Comparison of ENCODE assay signal across 19 cellular contexts in the genomic region with DNA sequence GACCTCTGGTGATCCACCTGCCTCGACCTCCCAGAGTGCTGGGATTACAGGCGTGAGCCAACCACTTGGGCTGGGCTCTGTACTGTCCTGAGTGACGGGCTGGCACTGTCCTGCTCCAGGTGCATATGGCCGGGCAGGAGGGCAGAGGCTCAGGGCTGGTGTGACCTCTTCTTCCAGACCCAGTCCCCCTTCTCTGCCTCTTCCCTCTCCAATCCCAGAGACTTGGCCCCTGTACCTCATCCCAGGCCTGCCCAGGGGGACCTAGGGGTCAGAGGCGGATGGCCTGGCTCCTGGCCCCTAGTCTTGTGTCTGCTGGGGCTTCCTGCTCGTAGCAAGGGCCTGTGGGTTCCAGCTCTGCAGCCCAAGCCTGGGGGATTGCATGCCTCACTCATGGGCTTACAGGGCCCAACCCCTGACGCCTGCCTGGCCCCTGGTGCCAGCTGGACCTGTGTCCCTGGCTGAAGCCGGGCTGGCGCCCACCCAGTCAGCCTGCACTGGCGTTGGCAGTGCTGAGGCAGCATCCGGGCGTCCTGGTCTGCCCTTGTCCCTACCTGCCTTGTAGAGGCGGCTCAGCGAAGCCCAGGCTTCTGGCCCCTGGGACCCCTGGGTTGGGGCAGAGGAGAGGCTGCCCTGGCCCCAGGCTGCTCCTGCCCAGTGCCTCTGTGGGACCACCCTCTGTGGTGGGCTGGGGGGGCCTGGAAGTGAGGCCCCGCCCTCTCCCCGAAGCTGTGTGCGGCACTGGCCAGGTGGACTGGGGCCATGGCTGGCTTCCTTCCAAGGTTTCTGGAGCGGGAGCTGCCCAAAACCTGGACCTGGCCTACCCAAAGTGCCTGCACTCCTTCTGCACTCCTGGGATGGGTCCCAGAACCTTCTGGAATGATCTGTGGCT. TPM values are rescaled to one million over a fixed set of nuclear protein-coding genes. Genes with fewer than 3 reads are reported as not detected.
DNase-seq lines count a peak whose midpoint lies in the region; TF ChIP-seq lines count a peak whose summit lies in the region.
"Had no signal": no experiment of that assay in that cellular context is flagged by ENCODE, and none has a peak within 500 bp of the region (broad histone marks: within the 10 kb centered on the region; RNA-seq: fewer than 3 reads in every experiment).

No MANE protein-coding gene starts in this region.

- no peak for TF ChIP-seq EP300 in transverse colon (IDR thresholded peaks at IDR 0.05; ENCODE audit: low read depth)

- H3K4me3 ChIP-seq in LNCaP clone FGC (ENCODE audit: low read depth, low read length) (no peak overlapping the region), left ventricle myocardium inferior (no peak overlapping the region), transverse colon (no peak overlapping the region)
- H3K4me3 ChIP-seq: ascending aorta had no signal

- TF ChIP-seq CTCF in CD14-positive monocyte (IDR thresholded peaks at IDR 0.05) (no peak), LNCaP clone FGC (IDR thresholded peaks at IDR 0.05; ENCODE audit: control insufficient read depth, extremely low read depth, insufficient read depth) (no peak), left ventricle myocardium inferior (IDR thresholded peaks at IDR 0.05; ENCODE audit: borderline replicate concordance) (no peak), transverse colon (IDR thresholded peaks at IDR 0.05) (no peak)

- H3K4me1 ChIP-seq in left ventricle myocardium inferior (peaks cover 33% of the 10 kb centered on the region), transverse colon (peaks cover 0 to 9% (median 7%) of the 10 kb centered on the region in 4 donors)

- H3K27me3 ChIP-seq in left ventricle myocardium inferior (ENCODE audit: low read depth) (no peaks in the 10 kb centered on the region), transverse colon (no peaks in the 10 kb centered on the region)
- H3K27me3 ChIP-seq: ascending aorta had no signal

- H3K27ac ChIP-seq in left ventricle myocardium inferior (replicated peaks) (peak overlapping the region; percentile 74), transverse colon (no peak overlapping the region)
- H3K27ac ChIP-seq: ascending aorta, epithelial cell of prostate had no signal

- H3K36me3 Mint-ChIP-seq in CD14-positive monocyte = peaks cover 7 to 29% of the 10 kb centered on the region in 2 donors

- 89% methylated on average over 8 of the region's 18 CpGs; no CpG with 5 or more reads in 1 of the 2 donors for WGBS in transverse colon (ENCODE audit: low coverage in 1 of 2), 2 donors

- TF ChIP-seq POLR2A in transverse colon (IDR thresholded peaks at IDR 0.05) = no peak

- intact Hi-C loops in CD14-positive monocyte (cut with micrococcal nuclease) (no loop called here), left ventricle myocardium inferior (cut with micrococcal nuclease) (no loop called here), posterior vena cava (cut with DNase I) (no loop called here), transverse colon (cut with DNase I; ENCODE audit: low total_unique reads) (no loop called here)

- H3K27ac Mint-ChIP-seq in CD14-positive monocyte = no peak overlapping the region

- H3K36me3 ChIP-seq in left ventricle myocardium inferior (peaks cover 9% of the 10 kb centered on the region), transverse colon (no peaks in the 10 kb centered on the region)

- H3K4me1 Mint-ChIP-seq in CD14-positive monocyte = peaks cover 3% of the 10 kb centered on the region

- H3K9me3 Mint-ChIP-seq in CD14-positive monocyte = peaks cover 0 to 3% (median 0%) of the 10 kb centered on the region in 7 donors
- H3K9me3 Mint-ChIP-seq: naive thymus-derived CD8-positive, alpha-beta T cell had no signal

- peaks cover 1 to 6% (median 2%) of the 10 kb centered on the region in 3 donors for H3K27me3 Mint-ChIP-seq in CD14-positive monocyte (ENCODE audit: low read depth in 3 of 3)

- no peak overlapping the region for H3K4me3 Mint-ChIP-seq in CD14-positive monocyte

- in situ Hi-C loops in transverse colon (cut with MboI; ENCODE audit: low pct_ligation_motif_present in 1 of 4, low pct_unique_long_range_greater_than_20kb in 1 of 4, low sequenced_read_pairs in 3 of 4) = no loop called here

- DNase-seq in CD14-positive monocyte (ENCODE audit: low spot score) (peak; percentile 26), LNCaP clone FGC (ENCODE audit: low read depth) (peak; percentile 44), left ventricle myocardium inferior (peak; percentile 58), posterior vena cava (ENCODE audit: low spot score) (peak; percentile 81), NCI-H1417 treated with DMSO at 0.1 percent for 48 hours (lab: John Stamatoyannopoulos, UW) (no peak), transverse colon (no peak)
- DNase-seq in activated CD4-positive, alpha-beta T cell treated with anti-CD3 and anti-CD28 coated beads, Interleukin-2, amount 50 U/mL, for 48 hours = no peak
- DNase-seq: activated CD4-positive, alpha-beta T cell treated with anti-CD3 and anti-CD28 coated beads for 1 hour; activated gamma-delta T cell treated with Interleukin-2 at 50 U/mL for 16 hours; cortex of kidney; foreskin melanocyte; KBM-7; mammary epithelial cell; NCI-H524 treated with DMSO at 0.1 percent for 48 hours; stimulated activated CD4-positive, alpha-beta T cell treated with anti-CD3 and anti-CD28 coated beads, Interleukin-1b, Interleukin-23, amount 100 ng/mL, for 48 hours had no signal

- no peaks in the 10 kb centered on the region for H3K9me3 ChIP-seq in left ventricle myocardium inferior (replicated peaks)
- no peaks in the 10 kb centered on the region for H3K9me3 ChIP-seq in transverse colon
- H3K9me3 ChIP-seq: ascending aorta had no signal

RNA-seq across cellular contexts. Expression of gene TEDC1, which starts 4.3 kb away (rescaled TPM):
- 1 to 10 TPM; 7.8 to 9.0 TPM for polyA plus RNA-seq in CD14-positive monocyte
- total RNA-seq in left ventricle myocardium inferior (4.0 TPM), posterior vena cava (10 to 100 TPM in 1 of 2 donors, 1 to 10 TPM in 1; 7.9 to 15.4 TPM), transverse colon (10 to 100 TPM; 10.8 to 52.9 (median 29.5) TPM)

RNA-seq across cellular contexts. Expression of gene CRIP1, which starts 8.7 kb away (rescaled TPM):
- polyA plus RNA-seq in CD14-positive monocyte = 1,000 to 10,000 TPM; 1,032 to 2,084 TPM
- total RNA-seq in left ventricle myocardium inferior (65.9 TPM), posterior vena cava (100 to 1,000 TPM; 122 to 285 TPM), transverse colon (100 to 1,000 TPM in 1 of 4 donors, 10 to 100 TPM in 2, not detected in 1; 16.9 to 246 (median 63.0) TPM)
- total RNA-seq: SK-MEL-5 had no signal

RNA-seq across cellular contexts. Expression of gene CRIP2, which starts 20.7 kb away (rescaled TPM):
- 1 to 10 TPM; 2.1 to 3.3 TPM for polyA plus RNA-seq in CD14-positive monocyte
- total RNA-seq in left ventricle myocardium inferior (1,068 TPM), posterior vena cava (100 to 1,000 TPM; 187 to 199 TPM), transverse colon (10 to 100 TPM; 11.2 to 67.3 (median 22.4) TPM)

RNA-seq across cellular contexts. Expression of gene TMEM121, which starts 31.0 kb away (rescaled TPM):
- under 1 TPM in 1 of 2 donors, not detected in 1; 0.11 TPM for polyA plus RNA-seq in CD14-positive monocyte
- total RNA-seq in left ventricle myocardium inferior = 2.1 TPM
- total RNA-seq in posterior vena cava = 1 to 10 TPM; 1.9 to 2.2 TPM
- under 1 TPM in 2 of 4 donors, not detected in 2; 0.48 to 0.96 TPM for total RNA-seq in transverse colon

Comparison
In these comparisons a context has a peak if more than half of its experiments do, and no peak if none do; other contexts are left out.
1. DNase-seq: peak in CD14-positive monocyte (single experiment), LNCaP clone FGC (single experiment), left ventricle myocardium inferior (single experiment) and posterior vena cava (single experiment); none in NCI-H1417 treated with DMSO at 0.1 percent for 48 hours (single experiment), transverse colon (single experiment) and activated CD4-positive, alpha-beta T cell treated with anti-CD3 and anti-CD28 coated beads, Interleukin-2, amount 50 U/mL, for 48 hours (0 of 2).